In the genomic region with DNA sequence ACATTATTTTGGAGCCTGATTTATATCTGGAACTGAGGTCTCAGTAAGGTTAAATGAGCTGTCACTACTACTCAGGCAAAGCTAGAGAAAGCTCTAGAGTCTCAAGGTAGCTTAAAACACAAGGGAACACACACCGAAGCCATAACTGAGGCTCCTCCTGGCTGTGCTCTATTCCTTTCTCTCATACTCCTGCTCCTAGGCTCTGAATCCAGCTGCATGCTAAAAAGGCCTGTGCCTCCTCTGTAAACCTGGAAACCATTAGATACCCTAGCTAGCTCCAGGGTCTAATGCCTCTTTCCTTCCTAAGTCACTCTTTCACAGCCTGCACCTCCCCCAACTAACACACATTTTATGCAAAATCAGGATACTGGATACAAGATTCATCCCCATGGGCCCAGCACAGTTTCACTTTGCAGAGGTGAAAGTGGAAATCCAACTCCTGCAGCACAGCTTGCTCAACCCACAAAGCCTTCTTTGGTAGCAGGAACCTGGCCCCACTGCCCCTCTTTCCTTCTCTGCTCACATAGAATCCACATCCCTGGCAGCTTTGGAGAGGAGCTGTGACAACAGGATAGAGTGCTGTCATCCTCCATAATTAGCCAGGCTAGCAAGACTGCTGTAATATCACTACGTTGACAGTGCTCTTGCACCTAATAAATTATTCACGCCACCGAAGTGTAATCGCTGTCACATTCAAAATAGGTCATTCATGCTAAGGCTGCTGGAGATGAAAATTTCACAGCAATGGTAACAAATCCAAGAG, we compare ENCODE assay signal across 8 cellular contexts. TPM values are rescaled to one million over a fixed set of nuclear protein-coding genes. Genes with fewer than 3 reads are reported as not detected.
A peak's percentile ranks its signal among the peaks of the same experiment; 100 is the strongest.
DNase-seq lines count a peak whose midpoint lies in the region; FAIRE-seq and TF ChIP-seq lines count a peak whose summit lies in the region.

No MANE protein-coding gene starts in this region.

- no peaks in the 10 kb centered on the region for H3K27me3 ChIP-seq in H1 (replicated peaks in 1 of 4; ENCODE audit: control insufficient read depth in 3 of 4, extremely low read depth in 1 of 4, insufficient read depth in 3 of 4, low read length in 3 of 4)
- no peaks in the 10 kb centered on the region for H3K27me3 ChIP-seq in stomach

- H3K79me1 ChIP-seq in H1 (ENCODE audit: low read depth, low read length), result no peaks in the 10 kb centered on the region

- no peak overlapping the region for H3K4ac ChIP-seq in H1 (replicated peaks; ENCODE audit: insufficient read length, low read depth, low read length)

- TF ChIP-seq CTCF in H1 (IDR thresholded peaks at IDR 0.05; ENCODE audit: control extremely low read depth in 1 of 3, insufficient read depth in 1 of 3, low read depth in 1 of 3, low read length in 3 of 3), result no peak
- no peak for TF ChIP-seq CTCF in stomach (IDR thresholded peaks at IDR 0.05)

- peak overlapping the region; percentile 43 for H3K4me3 Mint-ChIP-seq in activated naive CD4-positive, alpha-beta T cell treated with anti-CD3 and anti-CD28 coated beads, Interleukin-2, amount 10 ng/mL, durations not matched to agents 7 days and 5 days
- H3K4me3 Mint-ChIP-seq in stimulated activated naive CD8-positive, alpha-beta T cell treated with anti-CD3 and anti-CD28 coated beads, Interleukin-15, Interleukin-2, amounts not matched to agents 100 ng/mL and 50 ng/mL, for 24 hours, result peak overlapping the region; percentile 81

- no peak overlapping the region for H4K5ac ChIP-seq in H1 (ENCODE audit: insufficient read length, low read depth, low read length)

- H3K4me3 ChIP-seq in H1 (ENCODE audit: extremely low read depth in 1 of 4, insufficient read depth in 2 of 4, low read depth in 3 of 4, low read length in 4 of 4) (no peak overlapping the region; a peak in 1 of 8 replicates), stomach (no peak overlapping the region)

- H4K91ac ChIP-seq in H1 (replicated peaks; ENCODE audit: insufficient read length, low read length), result no peak overlapping the region

- H4K8ac ChIP-seq in H1 (ENCODE audit: extremely low read depth, insufficient read depth, low read length), result no peak overlapping the region

- no peak overlapping the region for H2AFZ ChIP-seq in H1 (ENCODE audit: low read length)

- H3K9ac ChIP-seq in H1 (replicated peaks in 1 of 4; ENCODE audit: extremely low read depth in 1 of 4, low read depth in 3 of 4, low read length in 3 of 4), result peak overlapping the region in 1 of 4 experiments; percentile 5; a peak in 1 of 7 replicates

- CTCF ChIA-PET in activated naive CD4-positive, alpha-beta T cell treated with anti-CD3 and anti-CD28 coated beads, Interleukin-2, amount 10 ng/mL, durations not matched to agents 7 days and 5 days (lab: Charles Lee), result interaction anchor here (1.1 to 4.8 kb wide), 10 partner anchors 9 to 99 kb away, joined by 3 to 41 read pairs (median 5); no protein-coding TSS in a partner anchor
- CTCF ChIA-PET in H1 (lab: Charles Lee; ENCODE audit: partially characterized antibody), result interaction anchor here (0.5 to 12.2 kb wide), 12 partner anchors 8 to 426 kb away, joined by 3 to 138 read pairs (median 4); a partner anchor contains a TSS

- H4K20me1 ChIP-seq in H1 (replicated peaks in 1 of 2; ENCODE audit: control insufficient read depth in 1 of 2, insufficient read depth in 2 of 2, low read length in 2 of 2), result no peaks in the 10 kb centered on the region

- 75% methylated on average over 5 of the region's 5 CpGs; no CpG with 5 or more reads in 1 of the 2 experiments for WGBS in H1 (ENCODE audit: extremely low coverage in 1 of 2, insufficient coverage in 1 of 2, insufficient read length in 1 of 2, insufficient replicate concordance in 2 of 2, low coverage in 1 of 2, low lambda C conversion rate in 2 of 2, missing lambda C conversion rate in 1 of 2), 2 experiments
- 67 to 87% (median 79%) methylated on average over 5 of the region's 5 CpGs for WGBS in stomach, 5 donors

- H2BK12ac ChIP-seq in H1 (ENCODE audit: low read depth, low read length), result peak overlapping the region; percentile 35; the same call in 1 of the 2 replicates

- H3K9me3 Mint-ChIP-seq in activated naive CD4-positive, alpha-beta T cell treated with anti-CD3 and anti-CD28 coated beads, Interleukin-2, amount 10 ng/mL, durations not matched to agents 7 days and 5 days, result no peaks in the 10 kb centered on the region
- no peaks in the 10 kb centered on the region for H3K9me3 Mint-ChIP-seq in stimulated activated naive CD8-positive, alpha-beta T cell treated with anti-CD3 and anti-CD28 coated beads, Interleukin-15, Interleukin-2, amounts not matched to agents 100 ng/mL and 50 ng/mL, for 24 hours

- H2BK120ac ChIP-seq in H1 (replicated peaks; ENCODE audit: low read depth, low read length), result no peak overlapping the region

- H3K14ac ChIP-seq in H1 (ENCODE audit: insufficient read length), result no peak overlapping the region

- no peaks in the 10 kb centered on the region for H3K27me3 Mint-ChIP-seq in activated naive CD4-positive, alpha-beta T cell treated with anti-CD3 and anti-CD28 coated beads, Interleukin-2, amount 10 ng/mL, durations not matched to agents 7 days and 5 days
- no peaks in the 10 kb centered on the region for H3K27me3 Mint-ChIP-seq in stimulated activated naive CD8-positive, alpha-beta T cell treated with anti-CD3 and anti-CD28 coated beads, Interleukin-15, Interleukin-2, amounts not matched to agents 100 ng/mL and 50 ng/mL, for 24 hours

- TF ChIP-seq EP300 in H1 (IDR thresholded peaks at IDR 0.05; ENCODE audit: borderline replicate concordance in 1 of 2, low read depth in 2 of 2, low read length in 2 of 2) (no peak), stomach (IDR thresholded peaks at IDR 0.05) (no peak)

- no peak for TF ChIP-seq RAD21 in H1 (IDR thresholded peaks at IDR 0.05 in 1 of 2, conservative IDR thresholded peaks at IDR 0.05 in 1 of 2; ENCODE audit: low read depth in 2 of 2, low read length in 2 of 2)

- no peak overlapping the region for H2BK5ac ChIP-seq in H1 (ENCODE audit: low read depth, low read length)

- no peak overlapping the region for H2BK20ac ChIP-seq in H1 (ENCODE audit: low read length)

- no peak overlapping the region for H2AK5ac ChIP-seq in H1 (ENCODE audit: low read depth, low read length)

- DNase-seq in activated naive CD4-positive, alpha-beta T cell treated with anti-CD3 and anti-CD28 coated beads, Interleukin-2, amount 10 ng/mL, durations not matched to agents 7 days and 5 days, result peak; percentile 58
- DNase-seq in activated naive CD4-positive, alpha-beta T cell treated with anti-CD3 and anti-CD28 coated beads, Interleukin-2, amount 50 U/mL, for 16 hours, result no peak
- DNase-seq in NCI-H2171 (lab: John Stamatoyannopoulos, UW), result peak; percentile 51
- no peak for DNase-seq in H1 (ENCODE audit: low read depth in 1 of 2, low spot score in 2 of 2)
- no peak for DNase-seq in stomach
- no peak for DNase-seq in stimulated activated CD4-positive, alpha-beta T cell treated with anti-CD3 and anti-CD28 coated beads, Interleukin-4, amount 100 ng/mL, for 24 hours
- no peak for DNase-seq in GM03348 (ENCODE audit: low spot score)

- H3K18ac ChIP-seq in H1 (ENCODE audit: extremely low read depth, low read length), result no peak overlapping the region

- H3K27ac ChIP-seq in H1 (ENCODE audit: low read depth, low read length) (no peak overlapping the region), stomach (no peak overlapping the region)

- H3K4me1 ChIP-seq in H1 (replicated peaks in 1 of 4; ENCODE audit: control insufficient read depth in 3 of 4, insufficient read depth in 4 of 4, low read length in 3 of 4) (peaks cover 9 to 25% (median 17%) of the 10 kb centered on the region in 4 experiments), stomach (peaks cover 0 to 19% (median 14%) of the 10 kb centered on the region in 4 donors)

- H3K23ac ChIP-seq in H1 (ENCODE audit: insufficient read length), result no peak overlapping the region

- intact Hi-C loops in stomach (cut with DNase I; ENCODE audit: low total_unique reads), result no loop called here

- no peak for FAIRE-seq in H1 (lab: Jason Lieb, UNC)

- POLR2A ChIA-PET in H1 (lab: Charles Lee; ENCODE audit: partially characterized antibody), result interaction anchor here (1.1 to 2.8 kb wide), 4 partner anchors 8 to 42 kb away, joined by 3 to 17 read pairs (median 6); no protein-coding TSS in a partner anchor

- peaks cover 96% of the 10 kb centered on the region for H3K4me1 Mint-ChIP-seq in activated naive CD4-positive, alpha-beta T cell treated with anti-CD3 and anti-CD28 coated beads, Interleukin-2, amount 10 ng/mL, durations not matched to agents 7 days and 5 days
- H3K4me1 Mint-ChIP-seq in stimulated activated naive CD8-positive, alpha-beta T cell treated with anti-CD3 and anti-CD28 coated beads, Interleukin-15, Interleukin-2, amounts not matched to agents 100 ng/mL and 50 ng/mL, for 24 hours (ENCODE audit: low read depth), result peaks cover 98% of the 10 kb centered on the region

- peak overlapping the region; percentile 85 for H3K27ac Mint-ChIP-seq in activated naive CD4-positive, alpha-beta T cell treated with anti-CD3 and anti-CD28 coated beads, Interleukin-2, amount 10 ng/mL, durations not matched to agents 7 days and 5 days
- peak overlapping the region; percentile 97 for H3K27ac Mint-ChIP-seq in stimulated activated naive CD8-positive, alpha-beta T cell treated with anti-CD3 and anti-CD28 coated beads, Interleukin-15, Interleukin-2, amounts not matched to agents 100 ng/mL and 50 ng/mL, for 24 hours

- TF ChIP-seq POLR2A in H1 (IDR thresholded peaks at IDR 0.05; ENCODE audit: control extremely low read depth in 1 of 2, low read depth in 2 of 2, low read length in 2 of 2) (no peak), stomach (IDR thresholded peaks at IDR 0.05) (no peak)

- peaks cover 0 to 56% of the 10 kb centered on the region in 2 experiments; a peak in 2 of 4 replicates for H3K79me2 ChIP-seq in H1 (ENCODE audit: control insufficient read depth in 1 of 2, insufficient read depth in 2 of 2, low read length in 2 of 2)

- H3K36me3 Mint-ChIP-seq in activated naive CD4-positive, alpha-beta T cell treated with anti-CD3 and anti-CD28 coated beads, Interleukin-2, amount 10 ng/mL, durations not matched to agents 7 days and 5 days, result peaks cover 78% of the 10 kb centered on the region
- no peaks in the 10 kb centered on the region for H3K36me3 Mint-ChIP-seq in stimulated activated naive CD8-positive, alpha-beta T cell treated with anti-CD3 and anti-CD28 coated beads, Interleukin-15, Interleukin-2, amounts not matched to agents 100 ng/mL and 50 ng/mL, for 24 hours (ENCODE audit: low read depth)

- no peaks in the 10 kb centered on the region for H3K9me3 ChIP-seq in H1 (ENCODE audit: insufficient read depth in 2 of 2, low read depth in 1 of 2, low read length in 1 of 2)
- no peaks in the 10 kb centered on the region for H3K9me3 ChIP-seq in stomach

- H3K4me2 ChIP-seq in H1 (ENCODE audit: insufficient read depth in 1 of 2, low read depth in 2 of 2, low read length in 2 of 2), result peak overlapping the region; percentile 37 to 47

- no peak overlapping the region for H2BK15ac ChIP-seq in H1 (ENCODE audit: low read length)

- no peak overlapping the region for H3K56ac ChIP-seq in H1 (replicated peaks; ENCODE audit: insufficient read length, low read depth, low read length)

- no peaks in the 10 kb centered on the region for H3K23me2 ChIP-seq in H1 (ENCODE audit: low read depth, low read length)

- H3K36me3 ChIP-seq in H1 (ENCODE audit: control insufficient read depth in 2 of 4, insufficient read depth in 4 of 4, low read length in 3 of 4), result no peaks in the 10 kb centered on the region
- H3K36me3 ChIP-seq in stomach, result no peaks in the 10 kb centered on the region

RNA-seq across cellular contexts. Expression of a gene that starts 16.9 kb away (rescaled TPM):
- 44.5 and 45.6 TPM in 2 replicates for total RNA-seq in H1 (2021; fragmentation: NEBNext Ultra II Directional; extraction: Animal tissue kit (Norgen Biotek cat#: 25700))
- polyA plus RNA-seq in H1 (2011; rRNA removed) (13.3 and 16.7 TPM in 2 replicates), stomach (1 to 10 TPM; 2.0 to 2.6 (median 2.1) TPM)
- 21.7 TPM for polyA plus RNA-seq in H1 (2011; cell fraction: cytosol; rRNA removed)
- polyA plus RNA-seq in H1 (2011; cell fraction: nucleus; rRNA removed), result 19.6 TPM
- polyA plus RNA-seq in H1 (2012, experiment 1 of 2), result 21.1 to 34.2 TPM (median 29.2 TPM) in 4 replicates
- polyA plus RNA-seq in H1 (2012, experiment 2 of 2), result 9.9 TPM
- polyA plus RNA-seq in H1 (2013, experiment 1 of 2), result 22.5 TPM
- 22.1 TPM for polyA plus RNA-seq in H1 (2013, experiment 2 of 2)
- 43.9 and 57.0 TPM in 2 replicates for polyA minus RNA-seq in H1 (2011; rRNA and poly(A)+ RNA removed)
- polyA minus RNA-seq in H1 (2011; cell fraction: cytosol; rRNA and poly(A)+ RNA removed), result 17.9 TPM
- 23.2 TPM for polyA minus RNA-seq in H1 (2011; cell fraction: nucleus; rRNA and poly(A)+ RNA removed)
- total RNA-seq in stomach, result 10 to 100 TPM in 3 of 5 donors, 1 to 10 TPM in 1, not detected in 1; 9.4 to 19.3 (median 12.4) TPM

Comparison
In these comparisons a context has a peak if more than half of its experiments do, and no peak if none do; other contexts are left out.
1. DNase-seq: peak in activated naive CD4-positive, alpha-beta T cell treated with anti-CD3 and anti-CD28 coated beads, Interleukin-2, amount 10 ng/mL, durations not matched to agents 7 days and 5 days (single experiment) and NCI-H2171 (single experiment); none in activated naive CD4-positive, alpha-beta T cell treated with anti-CD3 and anti-CD28 coated beads, Interleukin-2, amount 50 U/mL, for 16 hours (single experiment), H1 (0 of 2), stomach (single experiment), stimulated activated CD4-positive, alpha-beta T cell treated with anti-CD3 and anti-CD28 coated beads, Interleukin-4, amount 100 ng/mL, for 24 hours (single experiment) and GM03348 (single experiment).